8 cellular contexts compared by ENCODE assay signal in genomic region chr1:42334240-42335049, GRCh38. TPM values are rescaled to one million over a fixed set of nuclear protein-coding genes. Genes with fewer than 3 reads are reported as not detected.
DNase-seq lines count a peak whose midpoint lies in the region; ATAC-seq and TF ChIP-seq lines count a peak whose summit lies in the region.

No MANE protein-coding gene starts in this region.

- no peaks in the 10 kb centered on the region for H3K9me3 ChIP-seq in DND-41 (ENCODE audit: insufficient read depth, low read length, severe bottlenecking)
- no peaks in the 10 kb centered on the region for H3K9me3 ChIP-seq in Peyer's patch
- H3K9me3 ChIP-seq in body of pancreas: no peaks in the 10 kb centered on the region
- H3K9me3 ChIP-seq in sigmoid colon: no peaks in the 10 kb centered on the region

- H3K27ac ChIP-seq in DND-41 (ENCODE audit: low read length) (peak overlapping the region; percentile 75), Peyer's patch (peak overlapping the region; percentile 90 to 99 (median 94)), body of pancreas (peak overlapping the region; percentile 91 to 96 (median 94)), sigmoid colon (peak overlapping the region; percentile 92 to 97 (median 96))

- H3K79me2 ChIP-seq in DND-41 (ENCODE audit: insufficient read depth, low read length): peaks cover 66% of the 10 kb centered on the region

- H2AFZ ChIP-seq in DND-41 (ENCODE audit: low read depth, low read length): peak overlapping the region; percentile 78

- DNase-seq in DND-41 (peak; percentile 58), Peyer's patch (peak; percentile 29 to 70 (median 65)), body of pancreas (peak; percentile 34 to 51 (median 40)), sigmoid colon (peak; percentile 78), GF-D8 (lab: John Stamatoyannopoulos, UW) (no peak)

- H4K20me1 ChIP-seq in DND-41 (ENCODE audit: insufficient read depth, low read length): peaks cover 46% of the 10 kb centered on the region

- 0% methylated on average over 22 to 45 of the region's 58 CpGs for WGBS in body of pancreas, 2 donors
- WGBS in sigmoid colon, 2 donors: 0 to 1% methylated on average over 58 of the region's 58 CpGs

- TF ChIP-seq CTCF in DND-41 (IDR thresholded peaks at IDR 0.05; ENCODE audit: borderline replicate concordance, extremely low read depth, low read length, poor library complexity, severe bottlenecking) (peak; percentile 28), Peyer's patch (IDR thresholded peaks at IDR 0.05) (peak in 1 of 6 experiments; percentile 10), body of pancreas (IDR thresholded peaks at IDR 0.05) (no peak), sigmoid colon (IDR thresholded peaks at IDR 0.05) (no peak)

- TF ChIP-seq POLR2A in Peyer's patch (IDR thresholded peaks at IDR 0.05) (no peak), body of pancreas (IDR thresholded peaks at IDR 0.05) (no peak), sigmoid colon (IDR thresholded peaks at IDR 0.05) (no peak)

- TF ChIP-seq EP300 in sigmoid colon (IDR thresholded peaks at IDR 0.05): no peak

- H3K4me2 ChIP-seq in DND-41 (ENCODE audit: insufficient read depth, low read length): peak overlapping the region; percentile 72

- peak; percentile 70 for ATAC-seq in DND-41 (ENCODE audit: insufficient read depth, low read depth)
- peak; percentile 41 for ATAC-seq in GM19467 (IDR thresholded peaks at IDR 0.05; ENCODE audit: unreplicated experiment)
- ATAC-seq in HG03521 (IDR thresholded peaks at IDR 0.05; ENCODE audit: unreplicated experiment): peak; percentile 39
- peak; percentile 51 for ATAC-seq in body of pancreas

- peak overlapping the region; percentile 77 for H3K9ac ChIP-seq in DND-41 (ENCODE audit: low read depth, low read length)

- intact Hi-C loops in body of pancreas (cut with DNase I) (no loop called here), sigmoid colon (cut with DNase I) (loop anchor here (1.0 to 10.0 kb wide), 7 partner anchors 48 to 430 kb away; partner anchors contain the start of genes C1orf50, P3H1, PPCS and PPIH)

- no peaks in the 10 kb centered on the region for H3K27me3 ChIP-seq in DND-41 (ENCODE audit: insufficient read depth, low read length, poor library complexity)
- H3K27me3 ChIP-seq in Peyer's patch: no peaks in the 10 kb centered on the region
- no peaks in the 10 kb centered on the region for H3K27me3 ChIP-seq in body of pancreas
- H3K27me3 ChIP-seq in sigmoid colon: no peaks in the 10 kb centered on the region

- H3K4me1 ChIP-seq in DND-41 (ENCODE audit: insufficient read depth, low read length): peaks cover 39% of the 10 kb centered on the region
- peaks cover 0 to 24% (median 5%) of the 10 kb centered on the region in 4 donors for H3K4me1 ChIP-seq in Peyer's patch
- H3K4me1 ChIP-seq in body of pancreas: peaks cover 50% of the 10 kb centered on the region
- H3K4me1 ChIP-seq in sigmoid colon: peaks cover 0 to 40% (median 33%) of the 10 kb centered on the region in 4 donors

- H3K4me3 ChIP-seq in DND-41 (ENCODE audit: low read depth in 1 of 2, low read length in 2 of 2): peak overlapping the region; percentile 71 to 86
- peak overlapping the region; percentile 88 to 99 (median 98) for H3K4me3 ChIP-seq in Peyer's patch
- H3K4me3 ChIP-seq in body of pancreas: peak overlapping the region; percentile 90 to 97
- peak overlapping the region; percentile 83 for H3K4me3 ChIP-seq in iPS-11a (ENCODE audit: low read depth, low read length)
- H3K4me3 ChIP-seq in sigmoid colon: peak overlapping the region; percentile 80 to 97 (median 89)

- H3K36me3 ChIP-seq in DND-41 (ENCODE audit: insufficient read depth, low read length) (no peaks in the 10 kb centered on the region; the same call in 1 of the 2 replicates), Peyer's patch (no peaks in the 10 kb centered on the region), body of pancreas (replicated peaks in 1 of 2; ENCODE audit: insufficient read depth in 1 of 2, low read depth in 2 of 2) (no peaks in the 10 kb centered on the region), sigmoid colon (no peaks in the 10 kb centered on the region)

RNA-seq across cellular contexts. Expression of gene FOXJ3, which starts 0.6 kb away (rescaled TPM):
- total RNA-seq in Peyer's patch (10 to 100 TPM; 42.9 to 68.5 (median 52.5) TPM), body of pancreas (10 to 100 TPM; 25.2 to 50.4 TPM), sigmoid colon (10 to 100 TPM; 39.9 to 53.8 (median 47.4) TPM)
- 10 to 100 TPM; 14.4 to 16.8 (median 14.8) TPM for polyA plus RNA-seq in sigmoid colon

RNA-seq across cellular contexts. Expression of gene RIMKLA, which starts 46.1 kb away (rescaled TPM):
- 1 to 10 TPM in 2 of 4 donors, under 1 TPM in 2; 0.27 to 1.7 (median 1.0) TPM for total RNA-seq in Peyer's patch
- 1 to 10 TPM in 1 of 2 donors, under 1 TPM in 1; 0.99 to 1.6 TPM for total RNA-seq in body of pancreas
- 10 to 100 TPM in 1 of 4 donors, 1 to 10 TPM in 3; 2.1 to 11.4 (median 3.6) TPM for total RNA-seq in sigmoid colon
- 1 to 10 TPM; 2.6 to 7.6 (median 6.6) TPM for polyA plus RNA-seq in sigmoid colon
